Comparison of ENCODE assay signal across 19 cellular contexts in the genomic region with DNA sequence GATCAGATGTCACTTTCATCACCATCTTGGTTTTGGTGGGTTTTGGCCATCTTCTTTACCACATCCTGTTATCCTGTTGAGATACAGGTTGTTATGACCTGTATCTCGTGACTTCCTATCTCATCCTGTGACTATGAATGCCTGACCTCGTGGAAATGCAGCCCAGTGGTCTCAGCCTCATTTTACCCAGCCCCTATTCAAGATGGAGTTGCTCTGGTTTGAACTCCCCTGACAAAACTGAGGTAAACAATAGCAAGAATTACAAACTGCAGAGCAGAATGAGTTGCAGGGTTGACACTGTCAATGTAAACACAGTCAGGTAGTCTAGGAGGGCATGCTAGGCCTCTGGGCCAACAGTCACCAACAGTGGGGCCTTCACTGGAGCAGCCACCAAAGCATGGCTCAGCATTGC. TPM values are rescaled to one million over a fixed set of nuclear protein-coding genes. Genes with fewer than 3 reads are reported as not detected.
DNase-seq lines count a peak whose midpoint lies in the region; ATAC-seq and TF ChIP-seq lines count a peak whose summit lies in the region.
"Had no signal": no experiment of that assay in that cellular context is flagged by ENCODE, and none has a peak within 500 bp of the region (broad histone marks: within the 10 kb centered on the region; RNA-seq: fewer than 3 reads in every experiment).

No MANE protein-coding gene starts in this region.

- TF ChIP-seq CTCF in mesothelial cell of epicardium (IDR thresholded peaks at IDR 0.05; ENCODE audit: unreplicated experiment) = no peak

- POLR2A ChIA-PET in activated CD8-positive, alpha-beta T cell treated with anti-CD3 and anti-CD28 coated beads, Interleukin-2, amount 10 ng/mL, durations not matched to agents 7 days and 5 days (lab: Charles Lee) = no interaction called here
- POLR2A ChIA-PET in naive thymus-derived CD8-positive, alpha-beta T cell (lab: Charles Lee) = interaction anchor here (1.2 kb wide), 1 partner anchor 61 kb away, joined by 3 read pairs; a partner anchor contains a TSS

- peaks cover 19% of the 10 kb centered on the region for H3K36me3 Mint-ChIP-seq in activated naive CD4-positive, alpha-beta T cell treated with anti-CD3 and anti-CD28 coated beads, Interleukin-2, amount 10 ng/mL, durations not matched to agents 7 days and 5 days
- peaks cover 11% of the 10 kb centered on the region for H3K36me3 Mint-ChIP-seq in activated CD8-positive, alpha-beta T cell treated with anti-CD3 and anti-CD28 coated beads, Interleukin-2, amount 10 ng/mL, durations not matched to agents 7 days and 5 days (ENCODE audit: low read depth)
- H3K36me3 Mint-ChIP-seq in naive thymus-derived CD8-positive, alpha-beta T cell = no peaks in the 10 kb centered on the region
- no peaks in the 10 kb centered on the region for H3K36me3 Mint-ChIP-seq in mesothelial cell of epicardium

- H3K4me3 Mint-ChIP-seq in activated naive CD4-positive, alpha-beta T cell treated with anti-CD3 and anti-CD28 coated beads, Interleukin-2, amount 10 ng/mL, durations not matched to agents 7 days and 5 days = no peak overlapping the region
- H3K4me3 Mint-ChIP-seq in activated CD8-positive, alpha-beta T cell treated with anti-CD3 and anti-CD28 coated beads, Interleukin-2, amount 10 ng/mL, durations not matched to agents 7 days and 5 days = no peak overlapping the region
- H3K4me3 Mint-ChIP-seq in naive thymus-derived CD8-positive, alpha-beta T cell = peak overlapping the region in 7 of 10 donors; percentile 37 to 73 (median 54)
- H3K4me3 Mint-ChIP-seq in mesothelial cell of epicardium = no peak overlapping the region
- H3K4me3 Mint-ChIP-seq: nephron progenitor cell had no signal

- peak overlapping the region; percentile 86 for H3K27ac Mint-ChIP-seq in activated naive CD4-positive, alpha-beta T cell treated with anti-CD3 and anti-CD28 coated beads, Interleukin-2, amount 10 ng/mL, durations not matched to agents 7 days and 5 days
- H3K27ac Mint-ChIP-seq in activated CD8-positive, alpha-beta T cell treated with anti-CD3 and anti-CD28 coated beads, Interleukin-2, amount 10 ng/mL, durations not matched to agents 7 days and 5 days = peak overlapping the region; percentile 73
- peak overlapping the region in 7 of 10 donors; percentile 38 to 87 (median 79) for H3K27ac Mint-ChIP-seq in naive thymus-derived CD8-positive, alpha-beta T cell
- H3K27ac Mint-ChIP-seq in mesothelial cell of epicardium = no peak overlapping the region
- H3K27ac Mint-ChIP-seq: nephron progenitor cell had no signal

- H3K9me3 ChIP-seq in KOPT-K1 (ENCODE audit: insufficient read depth, low read length, poor library complexity, severe bottlenecking) = no peaks in the 10 kb centered on the region
- H3K9me3 ChIP-seq: left lung had no signal

- H3K27me3 Mint-ChIP-seq in activated naive CD4-positive, alpha-beta T cell treated with anti-CD3 and anti-CD28 coated beads, Interleukin-2, amount 10 ng/mL, durations not matched to agents 7 days and 5 days = no peaks in the 10 kb centered on the region
- H3K27me3 Mint-ChIP-seq in activated CD8-positive, alpha-beta T cell treated with anti-CD3 and anti-CD28 coated beads, Interleukin-2, amount 10 ng/mL, durations not matched to agents 7 days and 5 days (ENCODE audit: low read depth) = peaks cover 8% of the 10 kb centered on the region
- no peaks in the 10 kb centered on the region for H3K27me3 Mint-ChIP-seq in naive thymus-derived CD8-positive, alpha-beta T cell
- H3K27me3 Mint-ChIP-seq in mesothelial cell of epicardium (ENCODE audit: low read depth) = peaks cover 8% of the 10 kb centered on the region

- peak; percentile 70 for DNase-seq in activated naive CD4-positive, alpha-beta T cell treated with anti-CD3 and anti-CD28 coated beads, Interleukin-2, amount 10 ng/mL, durations not matched to agents 7 days and 5 days
- DNase-seq in activated naive CD4-positive, alpha-beta T cell treated with anti-CD3 and anti-CD28 coated beads, Interleukin-2, amount 50 U/mL, for 16 hours = no peak
- peak; percentile 63 for DNase-seq in activated CD8-positive, alpha-beta T cell treated with anti-CD3 and anti-CD28 coated beads, Interleukin-2, amount 10 ng/mL, durations not matched to agents 7 days and 5 days
- DNase-seq in naive thymus-derived CD8-positive, alpha-beta T cell = peak in 3 of 10 donors; percentile 8 to 46 (median 43)
- DNase-seq in GF-D8 (lab: John Stamatoyannopoulos, UW) = no peak
- DNase-seq in mesothelial cell of epicardium (ENCODE audit: low spot score in 2 of 2, unreplicated experiment in 2 of 2) = no peak
- no peak for DNase-seq in SHP77 (lab: John Stamatoyannopoulos, UW)
- DNase-seq: activated CD4-positive, CD25-positive, alpha-beta regulatory T cell; activated gamma-delta T cell treated with Interleukin-2 at 50 U/mL for 16 hours; Calu3; cerebellar nuclear complex; left lung; midbrain; NCI-H1436 treated with DMSO at 0.1 percent for 48 hours; NCI-H524 treated with DMSO at 0.1 percent for 48 hours; nephron progenitor cell; substantia nigra had no signal

- CTCF ChIA-PET in activated naive CD4-positive, alpha-beta T cell treated with anti-CD3 and anti-CD28 coated beads, Interleukin-2, amount 10 ng/mL, durations not matched to agents 7 days and 5 days (lab: Charles Lee) = no interaction called here
- CTCF ChIA-PET in activated CD8-positive, alpha-beta T cell treated with anti-CD3 and anti-CD28 coated beads, Interleukin-2, amount 10 ng/mL, durations not matched to agents 7 days and 5 days (lab: Charles Lee) = no interaction called here

- H3K36me3 ChIP-seq in KOPT-K1 (ENCODE audit: insufficient read depth, low read length) = no peaks in the 10 kb centered on the region
- H3K36me3 ChIP-seq: BLaER1 treated with 17β-estradiol and CSF1 and Interleukin-3, amounts not matched to agents 10 nM and 100 nM; left lung had no signal

- H3K27ac ChIP-seq in KOPT-K1 (ENCODE audit: low read depth, low read length, poor library complexity, severe bottlenecking) = peak overlapping the region; percentile 30
- H3K27ac ChIP-seq: BLaER1 treated with 17β-estradiol and CSF1 and Interleukin-3, amounts not matched to agents 10 nM and 100 nM had no signal

- peaks cover 28% of the 10 kb centered on the region for H3K9me3 Mint-ChIP-seq in activated naive CD4-positive, alpha-beta T cell treated with anti-CD3 and anti-CD28 coated beads, Interleukin-2, amount 10 ng/mL, durations not matched to agents 7 days and 5 days
- peaks cover 10% of the 10 kb centered on the region for H3K9me3 Mint-ChIP-seq in activated CD8-positive, alpha-beta T cell treated with anti-CD3 and anti-CD28 coated beads, Interleukin-2, amount 10 ng/mL, durations not matched to agents 7 days and 5 days (ENCODE audit: insufficient read depth)
- H3K9me3 Mint-ChIP-seq in naive thymus-derived CD8-positive, alpha-beta T cell = peaks cover 0 to 10% (median 0%) of the 10 kb centered on the region in 9 donors
- H3K9me3 Mint-ChIP-seq in mesothelial cell of epicardium = no peaks in the 10 kb centered on the region
- H3K9me3 Mint-ChIP-seq: nephron progenitor cell had no signal

- peak; percentile 51 for ATAC-seq in activated CD8-positive, alpha-beta T cell treated with anti-CD3 and anti-CD28 coated beads, Interleukin-2, amount 10 ng/mL, durations not matched to agents 7 days and 5 days
- peak; percentile 56 to 73 for ATAC-seq in naive thymus-derived CD8-positive, alpha-beta T cell
- ATAC-seq: left lung had no signal

- H3K4me1 Mint-ChIP-seq in activated naive CD4-positive, alpha-beta T cell treated with anti-CD3 and anti-CD28 coated beads, Interleukin-2, amount 10 ng/mL, durations not matched to agents 7 days and 5 days = peaks cover 56% of the 10 kb centered on the region
- H3K4me1 Mint-ChIP-seq in activated CD8-positive, alpha-beta T cell treated with anti-CD3 and anti-CD28 coated beads, Interleukin-2, amount 10 ng/mL, durations not matched to agents 7 days and 5 days (ENCODE audit: low read depth) = peaks cover 37% of the 10 kb centered on the region
- H3K4me1 Mint-ChIP-seq in naive thymus-derived CD8-positive, alpha-beta T cell = peaks cover 22 to 55% (median 38%) of the 10 kb centered on the region in 4 donors
- H3K4me1 Mint-ChIP-seq in mesothelial cell of epicardium = no peaks in the 10 kb centered on the region
- H3K4me1 Mint-ChIP-seq: nephron progenitor cell had no signal

RNA-seq across cellular contexts. Expression of a gene that starts 10.1 kb away (rescaled TPM):
- 1 to 10 TPM; 5.0 to 7.4 TPM for total RNA-seq in activated CD8-positive, alpha-beta T cell treated with anti-CD3 and anti-CD28 coated beads, Interleukin-2, amount 10 ng/mL, durations not matched to agents 7 days and 5 days
- total RNA-seq in naive thymus-derived CD8-positive, alpha-beta T cell = 10 to 100 TPM; 17.1 to 19.5 TPM
- 10 to 100 TPM; 12.5 to 18.3 (median 16.9) TPM for polyA plus RNA-seq in naive thymus-derived CD8-positive, alpha-beta T cell
- total RNA-seq in mesothelial cell of epicardium = 0.44 to 1.0 TPM (median 0.45 TPM) in 3 replicates

Comparison
In these comparisons a context has a peak if more than half of its experiments do, and no peak if none do; other contexts are left out.
1. DNase-seq: peak in activated naive CD4-positive, alpha-beta T cell treated with anti-CD3 and anti-CD28 coated beads, Interleukin-2, amount 10 ng/mL, durations not matched to agents 7 days and 5 days (single experiment) and activated CD8-positive, alpha-beta T cell treated with anti-CD3 and anti-CD28 coated beads, Interleukin-2, amount 10 ng/mL, durations not matched to agents 7 days and 5 days (single experiment); none in activated naive CD4-positive, alpha-beta T cell treated with anti-CD3 and anti-CD28 coated beads, Interleukin-2, amount 50 U/mL, for 16 hours (single experiment), GF-D8 (single experiment), mesothelial cell of epicardium (0 of 2) and SHP77 (0 of 2).
2. H3K4me3 Mint-ChIP-seq: peak in naive thymus-derived CD8-positive, alpha-beta T cell (7 of 10); none in activated naive CD4-positive, alpha-beta T cell treated with anti-CD3 and anti-CD28 coated beads, Interleukin-2, amount 10 ng/mL, durations not matched to agents 7 days and 5 days (single experiment), activated CD8-positive, alpha-beta T cell treated with anti-CD3 and anti-CD28 coated beads, Interleukin-2, amount 10 ng/mL, durations not matched to agents 7 days and 5 days (single experiment) and mesothelial cell of epicardium (single experiment).